25 cellular contexts compared by ENCODE assay signal in the genomic region with DNA sequence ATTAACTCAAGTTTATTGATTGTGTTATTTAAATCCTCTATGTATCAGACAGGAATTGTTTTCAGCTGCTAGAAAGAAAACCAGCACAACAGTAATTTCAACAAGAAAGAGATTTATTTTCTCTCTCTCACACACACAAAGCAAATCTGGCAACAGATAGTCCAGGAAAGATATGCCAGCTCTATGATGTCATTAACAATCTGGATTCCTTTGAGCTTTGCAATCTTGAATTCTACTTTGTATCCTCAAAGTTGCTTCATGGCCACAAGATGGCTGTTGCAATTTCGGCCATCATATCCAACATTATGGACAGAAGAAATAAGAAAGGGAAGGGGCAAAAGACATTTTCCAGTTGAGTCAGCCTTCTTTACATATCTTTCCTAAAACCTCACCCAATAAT. TPM values are rescaled to one million over a fixed set of nuclear protein-coding genes. Genes with fewer than 3 reads are reported as not detected.
DNase-seq lines count a peak whose midpoint lies in the region; ATAC-seq, FAIRE-seq and TF ChIP-seq lines count a peak whose summit lies in the region.
"Had no signal": no experiment of that assay in that cellular context is flagged by ENCODE, and none has a peak within 500 bp of the region (broad histone marks: within the 10 kb centered on the region; RNA-seq: fewer than 3 reads in every experiment).

No MANE protein-coding gene starts in this region.

- no peak overlapping the region for H3K4me3 Mint-ChIP-seq in astrocyte (ENCODE audit: unreplicated experiment)
- H3K4me3 Mint-ChIP-seq in endodermal cell: no peak overlapping the region
- H3K4me3 Mint-ChIP-seq: activated CD8-positive, alpha-beta T cell treated with anti-CD3 and anti-CD28 coated beads, Interleukin-2, amount 10 ng/mL, durations not matched to agents 7 days and 5 days; activated naive CD8-positive, alpha-beta T cell treated with anti-CD3 and anti-CD28 coated beads for 36 hours; CD4-positive, CD25-positive, alpha-beta regulatory T cell; H9; T-helper 17 cell had no signal

- H3K4me3 ChIP-seq in astrocyte (ENCODE audit: insufficient read depth, low read depth, low read length): no peak overlapping the region
- H3K4me3 ChIP-seq in fibroblast of pulmonary artery (replicated peaks; ENCODE audit: low read depth, low read length): no peak overlapping the region
- no peak overlapping the region for H3K4me3 ChIP-seq in endodermal cell (ENCODE audit: low read length)
- H3K4me3 ChIP-seq: prostate gland, sigmoid colon had no signal

- no peaks in the 10 kb centered on the region for H3K79me2 ChIP-seq in astrocyte (ENCODE audit: insufficient read depth, low read length)

- peaks cover 9% of the 10 kb centered on the region for H3K4me1 Mint-ChIP-seq in astrocyte (ENCODE audit: low read depth, unreplicated experiment)
- H3K4me1 Mint-ChIP-seq in endodermal cell: peaks cover 5% of the 10 kb centered on the region
- H3K4me1 Mint-ChIP-seq: activated naive CD8-positive, alpha-beta T cell treated with anti-CD3 and anti-CD28 coated beads for 36 hours had no signal

- H3K36me3 ChIP-seq in astrocyte (ENCODE audit: insufficient read depth, low read length) (no peaks in the 10 kb centered on the region), endodermal cell (ENCODE audit: control insufficient read depth, insufficient read depth, low read length) (no peaks in the 10 kb centered on the region)
- H3K36me3 ChIP-seq: prostate gland, sigmoid colon had no signal

- no peaks in the 10 kb centered on the region for H3K27me3 Mint-ChIP-seq in astrocyte (ENCODE audit: low read depth, unreplicated experiment)
- no peaks in the 10 kb centered on the region for H3K27me3 Mint-ChIP-seq in endodermal cell (ENCODE audit: insufficient read depth)
- H3K27me3 Mint-ChIP-seq: CD4-positive, CD25-positive, alpha-beta regulatory T cell; T-helper 17 cell had no signal

- no peaks in the 10 kb centered on the region for H4K20me1 ChIP-seq in astrocyte (ENCODE audit: insufficient read depth, low read length)

- DNase-seq in GM18507 (ENCODE audit: extremely low spot score, insufficient read length, low read depth): no peak
- DNase-seq in astrocyte (ENCODE audit: low read depth): no peak
- peak; percentile 24 for DNase-seq in fibroblast of pulmonary artery (ENCODE audit: low read depth)
- DNase-seq in endodermal cell: no peak
- no peak for DNase-seq in NCI-H1417 (lab: John Stamatoyannopoulos, UW)
- DNase-seq: activated CD8-positive, alpha-beta T cell treated with anti-CD3 and anti-CD28 coated beads, Interleukin-2, amount 10 ng/mL, durations not matched to agents 7 days and 5 days; activated effector memory CD4-positive, alpha-beta T cell treated with Interleukin-2 at 50 U/mL for 16 hours; activated naive CD8-positive, alpha-beta T cell treated with anti-CD3 and anti-CD28 coated beads for 36 hours; CD4-positive, CD25-positive, alpha-beta regulatory T cell; H9; KBM-7; left colon; NCI-H1417 treated with DMSO at 0.1 percent for 48 hours; NCI-H2081 treated with DMSO at 0.1 percent for 48 hours; NCI-H774; sigmoid colon; SK-N-SH; stimulated activated CD4-positive, alpha-beta T cell treated with anti-CD3 and anti-CD28 coated beads, Interleukin-15, amount 100 ng/mL, for 24 hours; stimulated activated naive CD4-positive, alpha-beta T cell; T-helper 17 cell had no signal

- no peak overlapping the region for H3K4me2 ChIP-seq in astrocyte (ENCODE audit: low read length)
- H3K4me2 ChIP-seq: SK-N-SH had no signal

- H3K27ac ChIP-seq in astrocyte (ENCODE audit: low read depth, low read length) (no peak overlapping the region), endodermal cell (ENCODE audit: low read depth, low read length) (no peak overlapping the region)
- H3K27ac ChIP-seq: epithelial cell of prostate, prostate gland, sigmoid colon had no signal

- peak; percentile 74 for FAIRE-seq in GM18507 (lab: Jason Lieb, UNC)
- no peak for FAIRE-seq in astrocyte (lab: Jason Lieb, UNC)
- FAIRE-seq: HTR-8/SVneo had no signal

- H2AFZ ChIP-seq in astrocyte (ENCODE audit: low read depth, low read length): no peak overlapping the region

- H3K4me1 ChIP-seq in astrocyte (ENCODE audit: insufficient read depth, low read length): no peaks in the 10 kb centered on the region
- H3K4me1 ChIP-seq in endodermal cell (ENCODE audit: control insufficient read depth, insufficient read depth, low read length): no peaks in the 10 kb centered on the region
- H3K4me1 ChIP-seq: prostate gland, sigmoid colon had no signal

- no peak for TF ChIP-seq CTCF in astrocyte (IDR thresholded peaks at IDR 0.05; ENCODE audit: insufficient read depth, low read depth, low read length)
- TF ChIP-seq CTCF in fibroblast of pulmonary artery (IDR thresholded peaks at IDR 0.05; ENCODE audit: low read length, missing control alignments): no peak
- no peak for TF ChIP-seq CTCF in endodermal cell (conservative IDR thresholded peaks at IDR 0.05)

- H3K27ac Mint-ChIP-seq in astrocyte (ENCODE audit: unreplicated experiment) (peak overlapping the region; percentile 86), endodermal cell (no peak overlapping the region)
- H3K27ac Mint-ChIP-seq: activated CD8-positive, alpha-beta T cell treated with anti-CD3 and anti-CD28 coated beads, Interleukin-2, amount 10 ng/mL, durations not matched to agents 7 days and 5 days; activated naive CD8-positive, alpha-beta T cell treated with anti-CD3 and anti-CD28 coated beads for 36 hours; CD4-positive, CD25-positive, alpha-beta regulatory T cell; H9; T-helper 17 cell had no signal

- H3K9me3 ChIP-seq in astrocyte (ENCODE audit: insufficient read depth, low read depth, low read length) (no peaks in the 10 kb centered on the region), endodermal cell (ENCODE audit: control insufficient read depth, low read length) (no peaks in the 10 kb centered on the region)
- H3K9me3 ChIP-seq: prostate gland, sigmoid colon, SK-N-SH had no signal

- no peak overlapping the region for H3K9ac ChIP-seq in astrocyte (ENCODE audit: low read length)
- no peak overlapping the region for H3K9ac ChIP-seq in endodermal cell (ENCODE audit: extremely low read depth, low read length, poor library complexity, severe bottlenecking)
- H3K9ac ChIP-seq: SK-N-SH had no signal

- WGBS in endodermal cell (ENCODE audit: insufficient coverage in 1 of 2, insufficient read length in 1 of 2), 2 experiments: 60% methylated on average over 1 of the region's 1 CpG; no CpG with 5 or more reads in 1 of the 2 experiments

- H3K36me3 Mint-ChIP-seq in astrocyte (ENCODE audit: low read depth, unreplicated experiment) (no peaks in the 10 kb centered on the region), endodermal cell (ENCODE audit: low read depth) (no peaks in the 10 kb centered on the region)
- H3K36me3 Mint-ChIP-seq: CD4-positive, CD25-positive, alpha-beta regulatory T cell had no signal

- no peak for ATAC-seq in GM18909 (IDR thresholded peaks at IDR 0.05; ENCODE audit: poor library complexity, unreplicated experiment)
- ATAC-seq in HG02973 (IDR thresholded peaks at IDR 0.05; ENCODE audit: unreplicated experiment): no peak
- ATAC-seq: activated CD8-positive, alpha-beta T cell treated with anti-CD3 and anti-CD28 coated beads, Interleukin-2, amount 10 ng/mL, durations not matched to agents 7 days and 5 days; left colon; T-helper 17 cell had no signal

- H3K9me3 Mint-ChIP-seq in astrocyte (ENCODE audit: unreplicated experiment): no peaks in the 10 kb centered on the region
- peaks cover 65% of the 10 kb centered on the region for H3K9me3 Mint-ChIP-seq in endodermal cell

- H3K27me3 ChIP-seq in astrocyte (ENCODE audit: insufficient read depth, low read length): no peaks in the 10 kb centered on the region
- H3K27me3 ChIP-seq in endodermal cell (ENCODE audit: control insufficient read depth, insufficient read depth, low read length, poor library complexity, severe bottlenecking): no peaks in the 10 kb centered on the region
- H3K27me3 ChIP-seq: sigmoid colon had no signal

RNA-seq across cellular contexts. Expression of a gene that starts 19.8 kb away (rescaled TPM):
- total RNA-seq in astrocyte (45.6 and 45.9 TPM in 2 replicates), endodermal cell (10 to 100 TPM; 55.4 to 59.1 TPM)
- polyA plus RNA-seq in endodermal cell (2013, experiment 1 of 2): 49.0 TPM
- polyA plus RNA-seq in endodermal cell (2013, experiment 2 of 2): 43.7 TPM
